14 cellular contexts compared by ENCODE assay signal in genomic region chr22:19977296-19978243, GRCh38. TPM values are rescaled to one million over a fixed set of nuclear protein-coding genes. Genes with fewer than 3 reads are reported as not detected.
A peak's percentile ranks its signal among the peaks of the same experiment; 100 is the strongest.
DNase-seq lines count a peak whose midpoint lies in the region; TF ChIP-seq lines count a peak whose summit lies in the region.
"Had no signal": no experiment of that assay in that cellular context is flagged by ENCODE, and none has a peak within 500 bp of the region (broad histone marks: within the 10 kb centered on the region; RNA-seq: fewer than 3 reads in every experiment).

No MANE protein-coding gene starts in this region.

- no peak overlapping the region for H3K4me3 Mint-ChIP-seq in nephron progenitor cell
- peak overlapping the region in 1 of 8 donors; percentile 73 for H3K4me3 Mint-ChIP-seq in CD4-positive, alpha-beta memory T cell
- H3K4me3 Mint-ChIP-seq: B cell; CD4-positive, CD25-positive, alpha-beta regulatory T cell had no signal

- H3K36me3 ChIP-seq in BLaER1 (peaks cover 69% of the 10 kb centered on the region), thyroid gland (peaks cover 15 to 29% of the 10 kb centered on the region in 2 donors)
- H3K36me3 ChIP-seq in CD4-positive, alpha-beta memory T cell (ENCODE audit: insufficient read depth, low read length) = no peaks in the 10 kb centered on the region

- H3K27ac ChIP-seq in BLaER1 (peak overlapping the region; percentile 74; the same call in 1 of the 2 replicates), RWPE1 (peak overlapping the region; percentile 34), thyroid gland (peak overlapping the region in 2 of 3 donors; percentile 17 to 46)
- no peak overlapping the region for H3K27ac ChIP-seq in CD4-positive, alpha-beta memory T cell (ENCODE audit: low read depth, low read length)
- H3K27ac ChIP-seq: HL-60 had no signal

- H3K9ac ChIP-seq in BLaER1 = no peak overlapping the region

- H3K27me3 Mint-ChIP-seq in nephron progenitor cell (ENCODE audit: low read depth, poor library complexity) = no peaks in the 10 kb centered on the region
- no peaks in the 10 kb centered on the region for H3K27me3 Mint-ChIP-seq in CD4-positive, alpha-beta memory T cell
- H3K27me3 Mint-ChIP-seq: B cell; CD4-positive, CD25-positive, alpha-beta regulatory T cell had no signal

- H3K9me3 ChIP-seq in BLaER1 = no peaks in the 10 kb centered on the region
- H3K9me3 ChIP-seq in thyroid gland = no peaks in the 10 kb centered on the region
- H3K9me3 ChIP-seq in CD4-positive, alpha-beta memory T cell (ENCODE audit: control insufficient read depth in 1 of 2, low read length in 2 of 2) = no peaks in the 10 kb centered on the region
- H3K9me3 ChIP-seq: Caco-2, HAP-1 had no signal

- peak overlapping the region; percentile 72 for H3K27ac Mint-ChIP-seq in nephron progenitor cell
- no peak overlapping the region for H3K27ac Mint-ChIP-seq in CD4-positive, alpha-beta memory T cell
- H3K27ac Mint-ChIP-seq: B cell; CD4-positive, CD25-positive, alpha-beta regulatory T cell had no signal

- peaks cover 16% of the 10 kb centered on the region for H4K20me1 ChIP-seq in BLaER1

- CTCF ChIA-PET in RWPE1 (lab: Yijun Ruan, JAX) = no interaction called here
- CTCF ChIA-PET in CD4-positive, alpha-beta memory T cell (lab: Charles Lee; ENCODE audit: partially characterized antibody) = no interaction called here

- peaks cover 38% of the 10 kb centered on the region for H3K4me1 ChIP-seq in BLaER1
- H3K4me1 ChIP-seq in thyroid gland = peaks cover 18 to 31% of the 10 kb centered on the region in 2 donors
- H3K4me1 ChIP-seq in CD4-positive, alpha-beta memory T cell (ENCODE audit: insufficient read depth, low read length) = peaks cover 7% of the 10 kb centered on the region
- H3K4me1 ChIP-seq: Caco-2, HAP-1 had no signal

- H3K4me2 ChIP-seq in BLaER1 = no peak overlapping the region

- peaks cover 16% of the 10 kb centered on the region for H3K4me1 Mint-ChIP-seq in nephron progenitor cell
- H3K4me1 Mint-ChIP-seq in CD4-positive, alpha-beta memory T cell = peaks cover 0 to 2% (median 0%) of the 10 kb centered on the region in 4 donors

- no peak for TF ChIP-seq POLR2A in thyroid gland (IDR thresholded peaks at IDR 0.05)

- H3K27me3 ChIP-seq in BLaER1 (no peaks in the 10 kb centered on the region), thyroid gland (no peaks in the 10 kb centered on the region)
- no peaks in the 10 kb centered on the region for H3K27me3 ChIP-seq in CD4-positive, alpha-beta memory T cell (ENCODE audit: insufficient read depth, low read length)

- no peaks in the 10 kb centered on the region for H3K36me3 Mint-ChIP-seq in nephron progenitor cell (ENCODE audit: low read depth)
- H3K36me3 Mint-ChIP-seq in CD4-positive, alpha-beta memory T cell = no peaks in the 10 kb centered on the region
- H3K36me3 Mint-ChIP-seq: CD4-positive, CD25-positive, alpha-beta regulatory T cell had no signal

- WGBS in thyroid gland, 2 donors = 91 to 92% methylated on average over 19 to 21 of the region's 32 CpGs

- H3K4me3 ChIP-seq in BLaER1 (no peak overlapping the region), thyroid gland (replicated peaks in 1 of 3) (no peak overlapping the region)
- no peak overlapping the region for H3K4me3 ChIP-seq in CD4-positive, alpha-beta memory T cell (ENCODE audit: low read length in 2 of 2)
- H3K4me3 ChIP-seq: HAP-1 had no signal

- intact Hi-C loops in thyroid gland (cut with DNase I) = loop anchor here (10.0 kb wide), 2 partner anchors 147 to 307 kb away; no protein-coding TSS in a partner anchor
- intact Hi-C loops in CD4-positive, alpha-beta memory T cell (cut with micrococcal nuclease) = no loop called here

- DNase-seq in RWPE1 (ENCODE audit: low spot score) (no peak), nephron progenitor cell (no peak), thyroid gland (peak in 1 of 2 donors; percentile 17), NOMO-1 (lab: John Stamatoyannopoulos, UW; ENCODE audit: unreplicated experiment in 2 of 2) (no peak)
- DNase-seq in CD4-positive, alpha-beta memory T cell = no peak
- no peak for DNase-seq in stimulated activated naive CD4-positive, alpha-beta T cell (lab: John Stamatoyannopoulos, UW)
- DNase-seq: C1 segment of cervical spinal cord; Caco-2; CD4-positive, CD25-positive, alpha-beta regulatory T cell; IMR-90 had no signal

- no peak for TF ChIP-seq CTCF in RWPE1 (conservative IDR thresholded peaks at IDR 0.05; ENCODE audit: low read depth)
- TF ChIP-seq CTCF in nephron progenitor cell (IDR thresholded peaks at IDR 0.05) = no peak
- TF ChIP-seq CTCF in thyroid gland (IDR thresholded peaks at IDR 0.05) = no peak

- POLR2A ChIA-PET in RWPE1 (lab: Yijun Ruan, JAX; ENCODE audit: low non-redundant PET) = interaction anchor here (0.5 kb wide), 1 partner anchor 19 kb away, joined by 4 read pairs; no protein-coding TSS in a partner anchor
- POLR2A ChIA-PET in CD4-positive, alpha-beta memory T cell (lab: Charles Lee; ENCODE audit: partially characterized antibody) = no interaction called here

- H3K9me3 Mint-ChIP-seq in nephron progenitor cell = no peaks in the 10 kb centered on the region
- H3K9me3 Mint-ChIP-seq in CD4-positive, alpha-beta memory T cell = peaks cover 0 to under 1% (median 0%) of the 10 kb centered on the region in 8 donors
- H3K9me3 Mint-ChIP-seq: CD4-positive, CD25-positive, alpha-beta regulatory T cell had no signal

RNA-seq across cellular contexts. Expression of gene TXNRD2, which starts 36.0 kb away (rescaled TPM):
- 10 to 100 TPM; 19.5 to 34.5 (median 25.6) TPM for total RNA-seq in thyroid gland
- 10 to 100 TPM; 34.2 to 35.9 TPM for total RNA-seq in CD4-positive, alpha-beta memory T cell
- 10 to 100 TPM in 1 of 2 donors, 1 to 10 TPM in 1; 8.5 to 11.2 TPM for polyA plus RNA-seq in CD4-positive, alpha-beta memory T cell

RNA-seq across cellular contexts. Expression of gene COMT, which starts 36.0 kb away (rescaled TPM):
- 100 to 1,000 TPM in 3 of 4 donors, 10 to 100 TPM in 1; 92.6 to 216 (median 138) TPM for total RNA-seq in thyroid gland
- 10 to 100 TPM; 36.8 to 39.2 TPM for total RNA-seq in CD4-positive, alpha-beta memory T cell
- polyA plus RNA-seq in CD4-positive, alpha-beta memory T cell = 10 to 100 TPM; 93.1 to 93.9 TPM

RNA-seq across cellular contexts. Expression of gene ARVCF, which starts 39.1 kb away (rescaled TPM):
- 100 to 1,000 TPM in 3 of 4 donors, 10 to 100 TPM in 1; 34.5 to 123 (median 111) TPM for total RNA-seq in thyroid gland
- 1 to 10 TPM; 3.5 to 4.2 TPM for total RNA-seq in CD4-positive, alpha-beta memory T cell
- polyA plus RNA-seq in CD4-positive, alpha-beta memory T cell = under 1 TPM in 1 of 2 donors, not detected in 1; 0.28 TPM

RNA-seq across cellular contexts. Expression of gene TANGO2, which starts 43.3 kb away (rescaled TPM):
- 10 to 100 TPM; 50.3 to 82.7 (median 65.2) TPM for total RNA-seq in thyroid gland
- total RNA-seq in CD4-positive, alpha-beta memory T cell = 10 to 100 TPM; 50.6 to 51.5 TPM
- 10 to 100 TPM; 40.9 to 43.9 TPM for polyA plus RNA-seq in CD4-positive, alpha-beta memory T cell

Comparison
In these comparisons a context has a peak if more than half of its experiments do, and no peak if none do; other contexts are left out.
1. RNA of gene ARVCF, which starts 39.1 kb away (total RNA-seq): 34.5 to 123 TPM in thyroid gland; 3.5 to 4.2 TPM in CD4-positive, alpha-beta memory T cell; every median in the first group is over 4 times any median in the second.